ENCODE assay signal across 17 cellular contexts in the genomic region with DNA sequence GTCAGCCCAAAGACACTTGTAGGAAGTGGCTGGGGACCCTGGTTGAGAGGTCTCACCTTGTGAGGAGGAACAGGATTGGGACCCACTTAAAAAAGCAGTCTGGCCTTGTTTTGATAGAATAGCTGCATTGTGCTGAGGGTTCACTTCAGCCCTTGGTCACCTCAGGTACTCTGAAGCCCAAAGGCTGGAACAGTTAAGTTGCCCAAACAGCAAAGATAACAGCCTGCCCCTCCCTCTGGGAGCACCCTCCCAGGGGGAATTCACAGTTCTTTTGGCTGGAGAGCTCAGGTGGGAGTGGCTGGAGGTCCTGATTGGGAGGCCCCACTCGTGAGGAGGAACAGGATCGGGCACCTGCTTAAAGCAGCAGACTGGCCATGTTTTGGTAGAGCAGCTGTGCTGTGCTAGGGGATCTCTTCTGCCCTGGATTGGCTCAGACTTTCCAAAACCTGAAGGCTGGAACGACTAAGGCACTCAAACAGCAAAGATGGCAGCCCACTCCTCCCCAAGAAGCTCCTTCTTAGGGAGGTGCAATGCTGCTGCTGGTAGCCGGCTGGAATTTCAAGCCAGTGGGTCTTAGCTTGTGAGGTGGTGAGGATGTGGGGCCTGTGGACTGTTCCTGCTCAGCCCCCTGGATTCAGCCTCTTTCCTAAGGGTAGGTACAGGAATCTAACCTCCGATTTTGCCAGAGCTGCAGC.
DNase-seq lines count a peak whose midpoint lies in the region; ATAC-seq, FAIRE-seq and TF ChIP-seq lines count a peak whose summit lies in the region.
"Had no signal": no experiment of that assay in that cellular context is flagged by ENCODE, and none has a peak within 500 bp of the region (broad histone marks: within the 10 kb centered on the region; RNA-seq: fewer than 3 reads in every experiment).

No MANE protein-coding gene starts in this region.

- H3K4me2 ChIP-seq in HepG2 (ENCODE audit: low read depth, low read length), result no peak overlapping the region

- BruUV-seq in HepG2 (replicated peaks; lab: Mats Ljungman, UMichigan), result no TSS peak

- in situ Hi-C loops in HepG2 (cut with HindIII; ENCODE audit: extremely low pct_ligation_motif_present, low pct_unique_long_range_greater_than_20kb), result no loop called here

- no peak for TF ChIP-seq POLR2A in HepG2 (IDR thresholded peaks at IDR 0.05; ENCODE audit: insufficient read depth in 1 of 2, low read depth in 2 of 2, low read length in 2 of 2)
- no peak for TF ChIP-seq POLR2A in right lobe of liver (IDR thresholded peaks at IDR 0.05)
- TF ChIP-seq POLR2A in esophagus squamous epithelium (IDR thresholded peaks at IDR 0.05), result no peak

- TF ChIP-seq EP300 in HepG2 (IDR thresholded peaks at IDR 0.05; ENCODE audit: low read depth in 2 of 2, low read length in 2 of 2), result no peak
- no peak for TF ChIP-seq EP300 in HepG2 (CRISPR knock-in tag; IDR thresholded peaks at IDR 0.05; ENCODE audit: borderline replicate concordance)

- H4K20me1 ChIP-seq in HepG2 (ENCODE audit: insufficient read depth, low read length), result no peaks in the 10 kb centered on the region

- POLR2A ChIA-PET in HepG2 (lab: Yijun Ruan, JAX) (interaction anchor here (1.4 kb wide), 1 partner anchor 24 kb away, joined by 3 read pairs; no protein-coding TSS in a partner anchor), RWPE1 (lab: Yijun Ruan, JAX; ENCODE audit: low non-redundant PET) (interaction anchor here (0.6 kb wide), 1 partner anchor 77 kb away, joined by 4 read pairs; no protein-coding TSS in a partner anchor)

- CTCF ChIA-PET in HepG2 (lab: Yijun Ruan, JAX; ENCODE audit: low intra/inter-chr PET ratio, low total read pairs) (no interaction called here), RWPE1 (lab: Yijun Ruan, JAX) (interaction anchor here (0.6 to 0.7 kb wide), 2 partner anchors 41 to 394 kb away, joined by 3 to 5 read pairs; no protein-coding TSS in a partner anchor)

- H3K4me1 ChIP-seq in HepG2 (ENCODE audit: insufficient read depth, low read length) (peaks cover 90% of the 10 kb centered on the region), right lobe of liver (no peaks in the 10 kb centered on the region), esophagus squamous epithelium (peaks cover 0 to 50% (median 18%) of the 10 kb centered on the region in 3 donors)

- DNase-seq in HepG2 (ENCODE audit: low spot score) (no peak), right lobe of liver (no peak), RWPE1 (ENCODE audit: low spot score) (no peak), esophagus squamous epithelium (lab: John Stamatoyannopoulos, UW) (no peak), SW 1271 (lab: John Stamatoyannopoulos, UW) (no peak), WERI-Rb-1 (no peak), hepatic stellate cell (ENCODE audit: low spot score) (no peak)
- DNase-seq: AML-193, endodermal cell, head of caudate nucleus, KG1, lower lobe of right lung, NCI-H1105 treated with DMSO at 0.1 percent for 48 hours, NCI-H524, SHP77, T-helper 9 cell had no signal

- H3K36me3 ChIP-seq in HepG2 (replicated peaks in 1 of 2; ENCODE audit: control insufficient read depth in 1 of 2, insufficient read depth in 2 of 2, low read length in 2 of 2), result 0 out of 5 replicates have a peak, but pooled peaks cover 0 to 1% of the 10 kb centered on the region in 2 experiments
- H3K36me3 ChIP-seq in right lobe of liver, result no peaks in the 10 kb centered on the region
- no peaks in the 10 kb centered on the region for H3K36me3 ChIP-seq in esophagus squamous epithelium
- no peaks in the 10 kb centered on the region for H3K36me3 ChIP-seq in WERI-Rb-1
- H3K36me3 ChIP-seq: lower lobe of right lung had no signal

- FAIRE-seq in HepG2 (lab: Jason Lieb, UNC), result no peak
- FAIRE-seq: colon had no signal

- H3K27me3 ChIP-seq in HepG2 (ENCODE audit: control insufficient read depth in 1 of 2, insufficient read depth in 2 of 2, low read length in 2 of 2) (no peaks in the 10 kb centered on the region), right lobe of liver (no peaks in the 10 kb centered on the region), esophagus squamous epithelium (no peaks in the 10 kb centered on the region), WERI-Rb-1 (ENCODE audit: insufficient read depth, low read depth, severe bottlenecking) (no peaks in the 10 kb centered on the region)

- H3K4me3 ChIP-seq in HepG2 (replicated peaks in 1 of 3; ENCODE audit: insufficient read depth in 1 of 3, low read depth in 2 of 3, low read length in 3 of 3) (no peak overlapping the region), right lobe of liver (no peak overlapping the region), esophagus squamous epithelium (no peak overlapping the region), WERI-Rb-1 (ENCODE audit: low read depth, low read length) (no peak overlapping the region)
- H3K4me3 ChIP-seq: lower lobe of right lung had no signal

- H3K9me3 ChIP-seq in HepG2 (ENCODE audit: low read length) (no peaks in the 10 kb centered on the region), right lobe of liver (no peaks in the 10 kb centered on the region), esophagus squamous epithelium (peaks cover 0 to 2% (median 0%) of the 10 kb centered on the region in 3 donors), WERI-Rb-1 (ENCODE audit: severe bottlenecking) (no peaks in the 10 kb centered on the region)
- H3K9me3 ChIP-seq: lower lobe of right lung had no signal

- TF ChIP-seq RAD21 in HepG2 (CRISPR knock-in tag; IDR thresholded peaks at IDR 0.05), result no peak

- H3K9ac ChIP-seq in HepG2 (ENCODE audit: insufficient read depth, low read depth, low read length), result no peak overlapping the region

- 100% methylated on average over 3 of the region's 5 CpGs for WGBS in HepG2 (ENCODE audit: low lambda C conversion rate)
- WGBS in right lobe of liver (ENCODE audit: insufficient coverage, low coverage, low lambda C conversion rate, missing lambda C conversion rate), result no CpG with 5 or more reads among the region's 5 CpGs
- WGBS in esophagus squamous epithelium, 2 donors, result 89% methylated on average over 4 of the region's 5 CpGs; no CpG with 5 or more reads in 1 of the 2 donors

- no peak overlapping the region for H2AFZ ChIP-seq in HepG2 (ENCODE audit: low read length)

- ATAC-seq in HepG2, result no peak
- ATAC-seq in right lobe of liver, result no peak
- ATAC-seq: lower lobe of right lung had no signal

- TF ChIP-seq CTCF in HepG2 (CRISPR knock-in tag; IDR thresholded peaks at IDR 0.05), result no peak
- no peak for TF ChIP-seq CTCF in right lobe of liver (IDR thresholded peaks at IDR 0.05)
- TF ChIP-seq CTCF in RWPE1 (conservative IDR thresholded peaks at IDR 0.05; ENCODE audit: low read depth), result no peak
- TF ChIP-seq CTCF in esophagus squamous epithelium (IDR thresholded peaks at IDR 0.05), result no peak
- TF ChIP-seq CTCF in WERI-Rb-1 (IDR thresholded peaks at IDR 0.05; ENCODE audit: low read depth, low read length), result no peak

- H3K27ac ChIP-seq in HepG2 (ENCODE audit: extremely low read length, insufficient read depth, low read length) (no peak overlapping the region), right lobe of liver (no peak overlapping the region), RWPE1 (peak overlapping the region; percentile 44), esophagus squamous epithelium (peak overlapping the region; percentile 11 to 60 (median 30)), WERI-Rb-1 (no peak overlapping the region)

- intact Hi-C loops in HepG2 (cut with micrococcal nuclease; ENCODE audit: unreplicated experiment) (no loop called here), right lobe of liver (cut with DNase I) (no loop called here), esophagus squamous epithelium (cut with DNase I) (no loop called here)

- H3K79me2 ChIP-seq in HepG2 (ENCODE audit: insufficient read depth, low read length), result peaks cover 4% of the 10 kb centered on the region

TF ChIP-seq in HepG2, 621 proteins besides CTCF, POLR2A, EP300 and RAD21:
- TF ChIP-seq ZNF577 (CRISPR knock-in tag; IDR thresholded peaks at IDR 0.05; ENCODE audit: borderline replicate concordance, low read depth), result no peak
- TF ChIP-seq, protein P1, sequence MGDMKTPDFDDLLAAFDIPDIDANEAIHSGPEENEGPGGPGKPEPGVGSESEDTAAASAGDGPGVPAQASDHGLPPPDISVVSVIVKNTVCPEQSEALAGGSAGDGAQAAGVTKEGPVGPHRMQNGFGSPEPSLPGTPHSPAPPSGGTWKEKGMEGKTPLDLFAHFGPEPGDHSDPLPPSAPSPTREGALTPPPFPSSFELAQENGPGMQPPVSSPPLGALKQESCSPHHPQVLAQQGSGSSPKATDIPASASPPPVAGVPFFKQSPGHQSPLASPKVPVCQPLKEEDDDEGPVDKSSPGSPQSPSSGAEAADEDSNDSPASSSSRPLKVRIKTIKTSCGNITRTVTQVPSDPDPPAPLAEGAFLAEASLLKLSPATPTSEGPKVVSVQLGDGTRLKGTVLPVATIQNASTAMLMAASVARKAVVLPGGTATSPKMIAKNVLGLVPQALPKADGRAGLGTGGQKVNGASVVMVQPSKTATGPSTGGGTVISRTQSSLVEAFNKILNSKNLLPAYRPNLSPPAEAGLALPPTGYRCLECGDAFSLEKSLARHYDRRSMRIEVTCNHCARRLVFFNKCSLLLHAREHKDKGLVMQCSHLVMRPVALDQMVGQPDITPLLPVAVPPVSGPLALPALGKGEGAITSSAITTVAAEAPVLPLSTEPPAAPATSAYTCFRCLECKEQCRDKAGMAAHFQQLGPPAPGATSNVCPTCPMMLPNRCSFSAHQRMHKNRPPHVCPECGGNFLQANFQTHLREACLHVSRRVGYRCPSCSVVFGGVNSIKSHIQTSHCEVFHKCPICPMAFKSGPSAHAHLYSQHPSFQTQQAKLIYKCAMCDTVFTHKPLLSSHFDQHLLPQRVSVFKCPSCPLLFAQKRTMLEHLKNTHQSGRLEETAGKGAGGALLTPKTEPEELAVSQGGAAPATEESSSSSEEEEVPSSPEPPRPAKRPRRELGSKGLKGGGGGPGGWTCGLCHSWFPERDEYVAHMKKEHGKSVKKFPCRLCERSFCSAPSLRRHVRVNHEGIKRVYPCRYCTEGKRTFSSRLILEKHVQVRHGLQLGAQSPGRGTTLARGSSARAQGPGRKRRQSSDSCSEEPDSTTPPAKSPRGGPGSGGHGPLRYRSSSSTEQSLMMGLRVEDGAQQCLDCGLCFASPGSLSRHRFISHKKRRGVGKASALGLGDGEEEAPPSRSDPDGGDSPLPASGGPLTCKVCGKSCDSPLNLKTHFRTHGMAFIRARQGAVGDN (CRISPR knock-in tag; IDR thresholded peaks at IDR 0.05), result peak; percentile 35; the same call in 1 of the 2 replicates
- TF ChIP-seq ZNF605 (CRISPR knock-in tag; IDR thresholded peaks at IDR 0.05), result no peak
TF ChIP-seq in HepG2: peak in this region for 1.

Comparison
In these comparisons a context has a peak if more than half of its experiments do, and no peak if none do; other contexts are left out.
1. H3K27ac ChIP-seq: peak in RWPE1 (single experiment) and esophagus squamous epithelium (4 of 4); none in HepG2 (single experiment), right lobe of liver (0 of 3) and WERI-Rb-1 (single experiment).